ENCODE assay signal across 9 cellular contexts in the genomic region with DNA sequence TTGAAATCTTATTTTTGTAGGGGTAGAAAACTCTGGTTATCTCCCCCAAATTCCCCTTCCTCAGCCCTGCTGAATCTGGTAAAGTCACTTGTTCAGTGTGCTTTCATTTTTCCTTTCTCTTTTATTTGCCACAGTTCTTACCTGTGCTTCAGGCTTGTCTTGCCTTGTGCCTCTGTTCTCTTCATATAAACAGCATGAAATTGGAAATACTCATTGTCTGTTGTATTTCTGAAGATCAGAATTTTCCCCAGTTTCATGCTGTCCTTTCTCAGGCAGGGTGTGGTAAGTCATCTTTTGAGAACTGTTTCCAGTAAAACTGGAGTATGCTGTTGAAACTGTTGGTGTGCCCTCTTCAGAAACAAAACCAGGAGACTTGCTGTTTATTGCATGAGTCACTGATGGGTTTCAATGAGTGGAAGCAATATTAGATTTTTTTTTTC. TPM values are rescaled to one million over a fixed set of nuclear protein-coding genes. Genes with fewer than 3 reads are reported as not detected.
DNase-seq lines count a peak whose midpoint lies in the region; ATAC-seq and TF ChIP-seq lines count a peak whose summit lies in the region.
"Had no signal": no experiment of that assay in that cellular context is flagged by ENCODE, and none has a peak within 500 bp of the region (broad histone marks: within the 10 kb centered on the region; RNA-seq: fewer than 3 reads in every experiment).

No MANE protein-coding gene starts in this region.

- H3K36me3 Mint-ChIP-seq in T-helper 2 cell treated with Interferon-gamma antibody and Interleukin-4, amounts not matched to agents 5 μg/mL and 100 μg/mL, for 36 hours (ENCODE audit: low read depth): no peaks in the 10 kb centered on the region
- H3K36me3 Mint-ChIP-seq in endodermal cell (ENCODE audit: low read depth): no peaks in the 10 kb centered on the region

- no peak for TF ChIP-seq CTCF in AG10803 (conservative IDR thresholded peaks at IDR 0.05; ENCODE audit: low read length)
- TF ChIP-seq CTCF in left lung (IDR thresholded peaks at IDR 0.05): no peak
- no peak for TF ChIP-seq CTCF in endodermal cell (conservative IDR thresholded peaks at IDR 0.05)

- no peaks in the 10 kb centered on the region for H3K27me3 Mint-ChIP-seq in T-helper 2 cell treated with Interferon-gamma antibody and Interleukin-4, amounts not matched to agents 5 μg/mL and 100 μg/mL, for 36 hours (ENCODE audit: low read depth)
- H3K27me3 Mint-ChIP-seq in endodermal cell (ENCODE audit: insufficient read depth): no peaks in the 10 kb centered on the region
- H3K27me3 Mint-ChIP-seq: IgD-negative memory B cell had no signal

- H3K36me3 ChIP-seq in left lung: no peaks in the 10 kb centered on the region
- H3K36me3 ChIP-seq in endodermal cell (ENCODE audit: control insufficient read depth, insufficient read depth, low read length): no peaks in the 10 kb centered on the region

- ATAC-seq in GM18870 (IDR thresholded peaks at IDR 0.05; ENCODE audit: unreplicated experiment) (peak; percentile 84), HG03039 (IDR thresholded peaks at IDR 0.05; ENCODE audit: unreplicated experiment) (peak; percentile 72), left lung (peak; percentile 78)

- H3K27ac Mint-ChIP-seq in T-helper 2 cell treated with Interferon-gamma antibody and Interleukin-4, amounts not matched to agents 5 μg/mL and 100 μg/mL, for 36 hours: peak overlapping the region; percentile 38
- H3K27ac Mint-ChIP-seq in endodermal cell: no peak overlapping the region
- H3K27ac Mint-ChIP-seq: IgD-negative memory B cell had no signal

- no peaks in the 10 kb centered on the region for H3K9me3 ChIP-seq in left lung
- H3K9me3 ChIP-seq in endodermal cell (ENCODE audit: control insufficient read depth, low read length): no peaks in the 10 kb centered on the region

- intact Hi-C loops in left lung (cut with DNase I): no loop called here

- H3K9me3 Mint-ChIP-seq in T-helper 2 cell treated with Interferon-gamma antibody and Interleukin-4, amounts not matched to agents 5 μg/mL and 100 μg/mL, for 36 hours: no peaks in the 10 kb centered on the region
- H3K9me3 Mint-ChIP-seq in endodermal cell: no peaks in the 10 kb centered on the region
- H3K9me3 Mint-ChIP-seq: IgD-negative memory B cell had no signal

- no peaks in the 10 kb centered on the region for H3K27me3 ChIP-seq in left lung
- H3K27me3 ChIP-seq in endodermal cell (ENCODE audit: control insufficient read depth, insufficient read depth, low read length, poor library complexity, severe bottlenecking): peaks cover 25% of the 10 kb centered on the region

- peak overlapping the region; percentile 35 for H3K4me3 ChIP-seq in AG10803 (ENCODE audit: low read length)
- no peak overlapping the region for H3K4me3 ChIP-seq in left lung
- H3K4me3 ChIP-seq in endodermal cell (ENCODE audit: low read length): no peak overlapping the region

- peak overlapping the region; percentile 63 to 73 for H3K27ac ChIP-seq in left lung
- no peak overlapping the region for H3K27ac ChIP-seq in endodermal cell (ENCODE audit: low read depth, low read length)

- DNase-seq in AG10803 (ENCODE audit: low read depth) (peak; percentile 74), left lung (no peak), endodermal cell (no peak), NCI-H82 (lab: John Stamatoyannopoulos, UW) (no peak), NK-92 (lab: John Stamatoyannopoulos, UW; ENCODE audit: unreplicated experiment) (no peak)
- no peak for DNase-seq in T-helper 2 cell treated with Interferon-gamma antibody and Interleukin-4, amounts not matched to agents 5 μg/mL and 100 μg/mL, for 36 hours (ENCODE audit: low spot score)

- H3K4me3 Mint-ChIP-seq in T-helper 2 cell treated with Interferon-gamma antibody and Interleukin-4, amounts not matched to agents 5 μg/mL and 100 μg/mL, for 36 hours: peak overlapping the region; percentile 53
- no peak overlapping the region for H3K4me3 Mint-ChIP-seq in endodermal cell

- peaks cover 51% of the 10 kb centered on the region for H3K4me1 Mint-ChIP-seq in T-helper 2 cell treated with Interferon-gamma antibody and Interleukin-4, amounts not matched to agents 5 μg/mL and 100 μg/mL, for 36 hours (ENCODE audit: low read depth)
- H3K4me1 Mint-ChIP-seq in endodermal cell: peaks cover 20% of the 10 kb centered on the region

- H3K9ac ChIP-seq in endodermal cell (ENCODE audit: extremely low read depth, low read length, poor library complexity, severe bottlenecking): no peak overlapping the region

- H3K4me1 ChIP-seq in left lung (peaks cover 8 to 62% of the 10 kb centered on the region in 2 donors), endodermal cell (ENCODE audit: control insufficient read depth, insufficient read depth, low read length) (no peaks in the 10 kb centered on the region)

RNA-seq across cellular contexts. Expression of a gene that starts 7.0 kb away (rescaled TPM):
- total RNA-seq in left lung (100 to 1,000 TPM; 237 to 427 TPM), endodermal cell (10 to 100 TPM; 32.9 to 38.2 TPM)
- polyA plus RNA-seq in endodermal cell (2013, experiment 1 of 2): 165 TPM
- polyA plus RNA-seq in endodermal cell (2013, experiment 2 of 2): 169 TPM

Comparison
In these comparisons a context has a peak if more than half of its experiments do, and no peak if none do; other contexts are left out.
1. RNA of a gene that starts 7.0 kb away (total RNA-seq): 237 to 427 TPM in left lung; 32.9 to 38.2 TPM in endodermal cell; every median in the first group is over 4 times any median in the second.
2. Peak in every context shown above with its lines, with median percentiles within 50 percentile points of each other: ATAC-seq.